In the genomic region with DNA sequence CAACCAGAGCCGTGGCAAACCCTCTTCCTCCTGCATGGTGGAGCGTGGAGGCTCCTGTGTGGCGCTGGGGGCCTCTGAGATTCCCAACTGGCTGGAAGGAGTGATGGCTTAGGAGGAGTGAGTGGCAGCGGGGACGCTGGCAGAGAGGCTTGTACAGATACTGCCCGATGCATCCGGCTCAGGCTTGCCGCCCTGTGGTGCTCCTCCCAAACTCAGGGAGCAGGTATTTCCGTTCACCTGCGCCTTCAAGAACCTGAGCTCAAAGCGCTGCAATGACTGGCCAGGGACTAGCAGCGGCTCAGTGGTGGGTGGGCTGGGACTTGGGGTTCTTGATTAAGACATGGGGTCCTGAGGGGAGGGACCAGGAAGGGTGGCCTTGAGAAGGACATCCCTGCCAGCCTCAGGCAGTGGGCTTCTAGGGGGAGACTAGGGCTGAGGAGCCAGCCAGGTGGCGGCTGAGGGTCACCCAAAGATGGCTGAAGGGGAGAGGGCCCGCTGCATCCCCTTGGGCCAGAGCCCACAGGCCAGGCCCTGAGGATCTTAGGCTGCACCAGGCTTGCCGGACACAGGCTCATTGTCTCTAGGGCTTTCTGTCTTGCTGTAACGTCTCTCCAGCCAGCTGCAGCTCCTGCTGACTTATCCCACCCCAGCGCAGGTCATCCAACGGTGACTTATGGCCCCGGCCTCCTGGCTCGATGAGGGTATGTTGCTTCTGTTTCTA, we compare ENCODE assay signal across 17 cellular contexts. TPM values are rescaled to one million over a fixed set of nuclear protein-coding genes. Genes with fewer than 3 reads are reported as not detected.
DNase-seq lines count a peak whose midpoint lies in the region; ATAC-seq and TF ChIP-seq lines count a peak whose summit lies in the region.
"Had no signal": no experiment of that assay in that cellular context is flagged by ENCODE, and none has a peak within 500 bp of the region (broad histone marks: within the 10 kb centered on the region; RNA-seq: fewer than 3 reads in every experiment).

No MANE protein-coding gene starts in this region.

- H3K9me3 ChIP-seq in CD4-positive, alpha-beta T cell (ENCODE audit: control insufficient read depth, low read length) = no peaks in the 10 kb centered on the region
- H3K9me3 ChIP-seq: pancreas, suprapubic skin had no signal

- no peak for DNase-seq in CD4-positive, alpha-beta T cell
- DNase-seq in dorsolateral prefrontal cortex (peak in 5 of 10 donors; percentile 46 to 68 (median 57)), nucleus accumbens (lab: John Stamatoyannopoulos, UW) (peak in 34 of 56 donors; percentile 19 to 63 (median 42)), NOMO-1 treated with dmso at 0.1 percent for 144 hours (lab: John Stamatoyannopoulos, UW; ENCODE audit: unreplicated experiment) (no peak), NCI-H1436 (lab: John Stamatoyannopoulos, UW) (no peak)
- DNase-seq: activated CD4-positive, CD25-positive, alpha-beta regulatory T cell treated with anti-CD3 and anti-CD28 coated beads, Interleukin-2, amount 50 U/mL, for 72 hours; Calu3; kidney; stimulated activated CD4-positive, alpha-beta T cell treated with anti-CD3 and anti-CD28 coated beads, Interleukin-4, amount 100 ng/mL, for 24 hours had no signal

- H3K27ac ChIP-seq in CD4-positive, alpha-beta T cell (ENCODE audit: low read depth, low read length) = no peak overlapping the region
- peak overlapping the region; percentile 76 to 100 (median 97) for H3K27ac ChIP-seq in dorsolateral prefrontal cortex
- H3K27ac ChIP-seq: suprapubic skin had no signal

- peaks cover 36% of the 10 kb centered on the region for H3K4me1 Mint-ChIP-seq in CD4-positive, alpha-beta T cell (ENCODE audit: low read depth)
- peaks cover 32 to 43% (median 35%) of the 10 kb centered on the region in 3 donors for H3K4me1 Mint-ChIP-seq in IgD-negative memory B cell

- TF ChIP-seq CTCF in CD4-positive, alpha-beta T cell (IDR thresholded peaks at IDR 0.05) = no peak
- no peak for TF ChIP-seq CTCF in dorsolateral prefrontal cortex (IDR thresholded peaks at IDR 0.05 in 54 of 56, conservative IDR thresholded peaks at IDR 0.05 in 2 of 56; ENCODE audit: low read depth in 1 of 56, partially characterized antibody in 56 of 56)

- H3K36me3 Mint-ChIP-seq in CD4-positive, alpha-beta T cell (ENCODE audit: low read depth) = no peaks in the 10 kb centered on the region
- H3K36me3 Mint-ChIP-seq in IgD-negative memory B cell = peaks cover 2% of the 10 kb centered on the region

- no peaks in the 10 kb centered on the region for H3K27me3 ChIP-seq in CD4-positive, alpha-beta T cell (ENCODE audit: control insufficient read depth, insufficient read depth, low read length)
- H3K27me3 ChIP-seq in dorsolateral prefrontal cortex = no peaks in the 10 kb centered on the region
- H3K27me3 ChIP-seq: cardiac muscle cell, pancreas, suprapubic skin had no signal

- H3K4me3 ChIP-seq in dorsolateral prefrontal cortex = peak overlapping the region in 42 of 59 donors; percentile 0 to 62 (median 37)
- H3K4me3 ChIP-seq: cardiac muscle cell, pancreas, suprapubic skin had no signal

- CTCF ChIA-PET in CD4-positive, alpha-beta T cell (lab: Charles Lee) = no interaction called here

- no peaks in the 10 kb centered on the region for H3K27me3 Mint-ChIP-seq in CD4-positive, alpha-beta T cell
- peaks cover 1% of the 10 kb centered on the region for H3K27me3 Mint-ChIP-seq in IgD-negative memory B cell

- no peak for ATAC-seq in CD4-positive, alpha-beta T cell (ENCODE audit: poor library complexity)
- ATAC-seq in HG02938 (IDR thresholded peaks at IDR 0.05; ENCODE audit: unreplicated experiment) = no peak
- ATAC-seq in HG03159 (IDR thresholded peaks at IDR 0.05; ENCODE audit: unreplicated experiment) = no peak
- ATAC-seq: pancreas had no signal

- H3K4me3 Mint-ChIP-seq in CD4-positive, alpha-beta T cell = peak overlapping the region; percentile 62
- H3K4me3 Mint-ChIP-seq in IgD-negative memory B cell = peak overlapping the region; percentile 41 to 85 (median 74)

- POLR2A ChIA-PET in CD4-positive, alpha-beta T cell (lab: Charles Lee) = no interaction called here

- intact Hi-C loops in CD4-positive, alpha-beta T cell (cut with DNase I, micrococcal nuclease) = loop anchor here in 1 of 2 experiments (5.0 kb wide), 1 partner anchor 665 kb away; no protein-coding TSS in a partner anchor
- intact Hi-C loops in dorsolateral prefrontal cortex (cut with DNase I) = loop anchor here in 1 of 2 donors (10.0 kb wide), 1 partner anchor 497 kb away; no protein-coding TSS in a partner anchor

- H3K27ac Mint-ChIP-seq in CD4-positive, alpha-beta T cell = no peak overlapping the region
- H3K27ac Mint-ChIP-seq in IgD-negative memory B cell = peak overlapping the region; percentile 65 to 96 (median 67)
- H3K27ac Mint-ChIP-seq: activated T-helper 2 cell treated with anti-CD3 and anti-CD28 coated beads, Interferon-gamma antibody, Interleukin-2, Interleukin-4, amounts not matched to agents 10 μg/mL and 5 μg/mL and 100 μg/mL, durations not matched to agents 14 hours and 24 hours and 36 hours had no signal

- H3K9me3 Mint-ChIP-seq in CD4-positive, alpha-beta T cell = no peaks in the 10 kb centered on the region
- H3K9me3 Mint-ChIP-seq in IgD-negative memory B cell = no peaks in the 10 kb centered on the region
- H3K9me3 Mint-ChIP-seq: activated T-helper 2 cell treated with anti-CD3 and anti-CD28 coated beads, Interferon-gamma antibody, Interleukin-2, Interleukin-4, amounts not matched to agents 10 μg/mL and 5 μg/mL and 100 μg/mL, durations not matched to agents 14 hours and 24 hours and 36 hours had no signal

RNA-seq across cellular contexts. Expression of a gene that starts 3.2 kb away (rescaled TPM):
- total RNA-seq in CD4-positive, alpha-beta T cell = under 1 TPM; 0.38 to 0.45 TPM
- 5.1 TPM for polyA plus RNA-seq in IgD-negative memory B cell
- total RNA-seq in dorsolateral prefrontal cortex = 10 to 100 TPM in 91 of 120 experiments, 1 to 10 TPM in 29; 6.0 to 19.8 (median 12.1) TPM

RNA-seq across cellular contexts. Expression of a gene that starts 13.7 kb away (rescaled TPM):
- 10 to 100 TPM; 58.2 to 59.8 TPM for total RNA-seq in CD4-positive, alpha-beta T cell
- polyA plus RNA-seq in IgD-negative memory B cell = 118 TPM
- 100 to 1,000 TPM in 95 of 120 experiments, 10 to 100 TPM in 25; 82.2 to 205 (median 110) TPM for total RNA-seq in dorsolateral prefrontal cortex

RNA-seq across cellular contexts. Expression of a gene that starts 40.9 kb away (rescaled TPM):
- total RNA-seq in CD4-positive, alpha-beta T cell = not detected
- polyA plus RNA-seq in IgD-negative memory B cell = not detected
- 10 to 100 TPM; 13.5 to 63.7 (median 23.5) TPM for total RNA-seq in dorsolateral prefrontal cortex
- total RNA-seq: activated T-helper 2 cell treated with anti-CD3 and anti-CD28 coated beads, Interferon-gamma antibody, Interleukin-2, Interleukin-4, amounts not matched to agents 10 μg/mL and 5 μg/mL and 100 μg/mL, durations not matched to agents 14 hours and 24 hours and 36 hours; HT1080 had no signal

RNA-seq across cellular contexts. Expression of a gene that starts 58.9 kb away (rescaled TPM):
- 1 to 10 TPM; 1.9 to 3.4 TPM for total RNA-seq in CD4-positive, alpha-beta T cell
- 5.2 TPM for polyA plus RNA-seq in IgD-negative memory B cell
- total RNA-seq in dorsolateral prefrontal cortex = 10 to 100 TPM in 55 of 120 experiments, 1 to 10 TPM in 65; 1.9 to 30.5 (median 9.7) TPM
- total RNA-seq: HT1080 had no signal

RNA-seq across cellular contexts. Expression of a gene that starts 59.1 kb away (rescaled TPM):
- total RNA-seq in CD4-positive, alpha-beta T cell = 1 to 10 TPM; 3.1 to 5.0 TPM
- 29.1 TPM for polyA plus RNA-seq in IgD-negative memory B cell
- 10 to 100 TPM in 24 of 120 experiments, 1 to 10 TPM in 96; 2.9 to 15.0 (median 7.7) TPM for total RNA-seq in dorsolateral prefrontal cortex
- total RNA-seq: HT1080 had no signal

Comparison
In these comparisons a context has a peak if more than half of its experiments do, and no peak if none do; other contexts are left out.
1. DNase-seq: peak in nucleus accumbens (34 of 56); none in CD4-positive, alpha-beta T cell (0 of 10), NOMO-1 treated with dmso at 0.1 percent for 144 hours (single experiment) and NCI-H1436 (single experiment).
2. RNA of a gene that starts 3.2 kb away (total RNA-seq): 6.0 to 19.8 TPM in dorsolateral prefrontal cortex; 0.38 to 0.45 TPM in CD4-positive, alpha-beta T cell; every median in the first group is over 4 times any median in the second.
3. RNA of a gene that starts 40.9 kb away (total RNA-seq): 13.5 to 63.7 TPM in dorsolateral prefrontal cortex; not detected in CD4-positive, alpha-beta T cell; every median in the first group is over 10 times any median in the second.